ENCODE assay signal across 17 cellular contexts in genomic region chr10:22659901-22660300, GRCh38. TPM values are rescaled to one million over a fixed set of nuclear protein-coding genes. Genes with fewer than 3 reads are reported as not detected.
DNase-seq lines count a peak whose midpoint lies in the region; ATAC-seq, FAIRE-seq and TF ChIP-seq lines count a peak whose summit lies in the region.
"Had no signal": no experiment of that assay in that cellular context is flagged by ENCODE, and none has a peak within 500 bp of the region (broad histone marks: within the 10 kb centered on the region; RNA-seq: fewer than 3 reads in every experiment).

No MANE protein-coding gene starts in this region.

- FAIRE-seq in GM12891 (lab: Jason Lieb, UNC) = no peak
- FAIRE-seq: GM19239 had no signal

- ATAC-seq in natural killer cell treated with Interleukin-12 subunit alpha and Interleukin-12 subunit beta and Interleukin-15 and Interleukin-18, amount 100 ng/mL, for 72 hours = no peak

- peaks cover 66% of the 10 kb centered on the region for H3K4me1 Mint-ChIP-seq in T-helper 1 cell treated with Interleukin-12 subunit alpha and Interleukin-12 subunit beta and Interleukin-4 antibody, amounts not matched to agents 30 μg/mL and 1 μg/mL, for 36 hours (ENCODE audit: low read depth)
- H3K4me1 Mint-ChIP-seq in activated naive CD8-positive, alpha-beta T cell (ENCODE audit: low read depth) = peaks cover 97% of the 10 kb centered on the region
- peaks cover 67 to 77% of the 10 kb centered on the region in 2 donors for H3K4me1 Mint-ChIP-seq in natural killer cell treated with Interleukin-12 subunit alpha and Interleukin-12 subunit beta and Interleukin-15 and Interleukin-18, amount 100 ng/mL, for 72 hours (ENCODE audit: low read depth in 2 of 2)

- DNase-seq in T-helper 1 cell = no peak
- no peak for DNase-seq in GM12891 (ENCODE audit: insufficient read length, low spot score)
- no peak for DNase-seq in natural killer cell treated with Interleukin-12 subunit alpha and Interleukin-12 subunit beta and Interleukin-15 and Interleukin-18, amount 100 ng/mL, for 72 hours (ENCODE audit: low spot score)
- DNase-seq in DMS 273 (lab: John Stamatoyannopoulos, UW; ENCODE audit: unreplicated experiment) = no peak
- DNase-seq in NCI-H2107 treated with DMSO at 0.1 percent for 48 hours (lab: John Stamatoyannopoulos, UW; ENCODE audit: unreplicated experiment) = no peak
- no peak for DNase-seq in HuH-7.5 (ENCODE audit: low spot score)
- DNase-seq: DMS79; esophagus squamous epithelium; H9; Kasumi-1; NCI-H1417; NCI-H2171 treated with DMSO at 0.1 percent for 48 hours; Peyer's patch; stimulated activated CD4-positive, alpha-beta T cell treated with anti-CD3 and anti-CD28 coated beads, Interleukin-4, amount 100 ng/mL, for 24 hours had no signal

- no peaks in the 10 kb centered on the region for H3K9me3 Mint-ChIP-seq in T-helper 1 cell treated with Interleukin-12 subunit alpha and Interleukin-12 subunit beta and Interleukin-4 antibody, amounts not matched to agents 30 μg/mL and 1 μg/mL, for 36 hours
- H3K9me3 Mint-ChIP-seq in activated naive CD8-positive, alpha-beta T cell (ENCODE audit: low read depth) = no peaks in the 10 kb centered on the region
- H3K9me3 Mint-ChIP-seq in natural killer cell treated with Interleukin-12 subunit alpha and Interleukin-12 subunit beta and Interleukin-15 and Interleukin-18, amount 100 ng/mL, for 72 hours = no peaks in the 10 kb centered on the region
- H3K9me3 Mint-ChIP-seq: H9 had no signal

- H3K27ac Mint-ChIP-seq in T-helper 1 cell treated with Interleukin-12 subunit alpha and Interleukin-12 subunit beta and Interleukin-4 antibody, amounts not matched to agents 30 μg/mL and 1 μg/mL, for 36 hours = peak overlapping the region; percentile 41
- H3K27ac Mint-ChIP-seq in activated naive CD8-positive, alpha-beta T cell = peak overlapping the region; percentile 97
- peak overlapping the region; percentile 92 to 94 for H3K27ac Mint-ChIP-seq in natural killer cell treated with Interleukin-12 subunit alpha and Interleukin-12 subunit beta and Interleukin-15 and Interleukin-18, amount 100 ng/mL, for 72 hours

- peaks cover 8% of the 10 kb centered on the region for H3K36me3 Mint-ChIP-seq in T-helper 1 cell treated with Interleukin-12 subunit alpha and Interleukin-12 subunit beta and Interleukin-4 antibody, amounts not matched to agents 30 μg/mL and 1 μg/mL, for 36 hours (ENCODE audit: low read depth)
- peaks cover 5% of the 10 kb centered on the region for H3K36me3 Mint-ChIP-seq in activated naive CD8-positive, alpha-beta T cell
- no peaks in the 10 kb centered on the region for H3K36me3 Mint-ChIP-seq in natural killer cell treated with Interleukin-12 subunit alpha and Interleukin-12 subunit beta and Interleukin-15 and Interleukin-18, amount 100 ng/mL, for 72 hours

- TF ChIP-seq POLR2A in GM12891 (IDR thresholded peaks at IDR 0.05; ENCODE audit: low read depth, low read length) = no peak

- H3K27me3 Mint-ChIP-seq in T-helper 1 cell treated with Interleukin-12 subunit alpha and Interleukin-12 subunit beta and Interleukin-4 antibody, amounts not matched to agents 30 μg/mL and 1 μg/mL, for 36 hours (ENCODE audit: low read depth) = no peaks in the 10 kb centered on the region
- no peaks in the 10 kb centered on the region for H3K27me3 Mint-ChIP-seq in activated naive CD8-positive, alpha-beta T cell
- no peaks in the 10 kb centered on the region for H3K27me3 Mint-ChIP-seq in natural killer cell treated with Interleukin-12 subunit alpha and Interleukin-12 subunit beta and Interleukin-15 and Interleukin-18, amount 100 ng/mL, for 72 hours

- H3K4me3 Mint-ChIP-seq in T-helper 1 cell treated with Interleukin-12 subunit alpha and Interleukin-12 subunit beta and Interleukin-4 antibody, amounts not matched to agents 30 μg/mL and 1 μg/mL, for 36 hours = no peak overlapping the region
- peak overlapping the region; percentile 31 for H3K4me3 Mint-ChIP-seq in activated naive CD8-positive, alpha-beta T cell
- no peak overlapping the region for H3K4me3 Mint-ChIP-seq in natural killer cell treated with Interleukin-12 subunit alpha and Interleukin-12 subunit beta and Interleukin-15 and Interleukin-18, amount 100 ng/mL, for 72 hours

TF ChIP-seq in GM12891, 5 proteins besides CTCF, POLR2A, EP300 and RAD21:
- TF ChIP-seq POLR2AphosphoS5 (IDR thresholded peaks at IDR 0.05; ENCODE audit: low read depth, low read length) (no peak), POU2F2 (IDR thresholded peaks at IDR 0.05; ENCODE audit: low read depth, low read length) (no peak), TAF1 (IDR thresholded peaks at IDR 0.05; ENCODE audit: low read depth, low read length) (no peak), SPI1 (IDR thresholded peaks at IDR 0.05; ENCODE audit: low read depth, low read length) (peak; percentile 65)

RNA-seq across cellular contexts. Expression of gene PIP4K2A, which starts 54.5 kb away (rescaled TPM):
- polyA plus RNA-seq in GM12891 (2012; ENCODE audit: low read depth, missing spikeins) = 40.5 TPM
- total RNA-seq in natural killer cell treated with Interleukin-12 subunit alpha and Interleukin-12 subunit beta and Interleukin-15 and Interleukin-18, amount 100 ng/mL, for 72 hours = 100 to 1,000 TPM; 149 to 152 TPM

Comparison
In these comparisons a context has a peak if more than half of its experiments do, and no peak if none do; other contexts are left out.
1. H3K27ac Mint-ChIP-seq: peak in every context shown above with its lines; median percentile 97 in activated naive CD8-positive, alpha-beta T cell; 93 in natural killer cell treated with Interleukin-12 subunit alpha and Interleukin-12 subunit beta and Interleukin-15 and Interleukin-18, amount 100 ng/mL, for 72 hours; 41 in T-helper 1 cell treated with Interleukin-12 subunit alpha and Interleukin-12 subunit beta and Interleukin-4 antibody, amounts not matched to agents 30 μg/mL and 1 μg/mL, for 36 hours.